Comparison of ENCODE assay signal across 1 cellular context in the genomic region with DNA sequence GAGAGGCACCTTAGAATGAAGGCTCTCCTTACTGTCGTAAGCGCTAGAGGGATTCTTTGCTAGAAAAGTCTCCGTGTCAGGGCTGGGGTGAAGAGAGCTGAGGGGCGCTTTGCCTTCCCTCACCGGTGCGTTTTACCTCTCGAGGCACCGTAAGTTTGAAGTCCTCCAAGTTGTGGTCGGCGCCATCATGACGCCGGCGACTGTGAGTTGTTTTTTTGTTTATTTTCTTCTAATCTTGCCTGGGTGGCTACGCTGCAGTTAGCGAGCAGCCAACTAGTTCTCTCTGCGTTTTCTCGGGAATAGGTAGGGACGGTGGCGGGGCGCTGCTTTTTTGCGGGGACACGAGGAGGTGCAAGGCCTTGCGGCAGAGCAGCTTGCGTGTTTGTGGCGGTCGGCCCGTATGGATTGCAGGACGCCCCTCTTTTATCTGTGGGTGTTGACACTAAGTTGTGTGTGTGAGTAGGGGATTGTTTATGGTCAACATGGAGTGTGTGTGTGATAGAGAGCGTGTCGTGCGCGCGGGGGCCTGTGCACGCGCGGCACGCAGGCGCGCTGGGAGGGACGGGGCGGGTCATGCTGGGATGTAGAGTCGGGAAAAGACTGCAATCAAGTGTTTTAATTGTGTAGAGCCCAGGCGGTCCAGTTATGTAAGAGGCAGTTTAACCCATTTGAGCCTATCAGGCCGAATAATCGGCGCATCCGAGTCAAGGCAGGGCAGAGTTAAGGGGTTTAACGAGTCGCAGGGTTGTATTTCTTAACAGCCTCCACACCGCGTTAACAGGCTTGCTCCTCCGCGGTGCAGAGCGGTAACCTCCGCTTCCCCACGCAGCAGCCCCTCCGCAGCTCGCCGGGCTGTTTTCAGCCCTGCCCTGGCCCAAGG.
TF ChIP-seq lines count a peak whose summit lies in the region.

No MANE protein-coding gene starts in this region.

TF ChIP-seq in HepG2, 621 proteins besides CTCF, POLR2A, EP300 and RAD21 (continued from another document and continues in another):
- TF ChIP-seq ZNF430 (CRISPR knock-in tag; IDR thresholded peaks at IDR 0.05) (no peak), HOXA9 (CRISPR knock-in tag; IDR thresholded peaks at IDR 0.05; ENCODE audit: borderline replicate concordance) (no peak), ZFP82 (CRISPR knock-in tag; IDR thresholded peaks at IDR 0.05; ENCODE audit: borderline replicate concordance) (no peak), ZNF343 (CRISPR knock-in tag; IDR thresholded peaks at IDR 0.05) (peak; percentile 95), FLYWCH1 (CRISPR knock-in tag; IDR thresholded peaks at IDR 0.05) (no peak), ARHGAP35 (CRISPR knock-in tag; IDR thresholded peaks at IDR 0.05; ENCODE audit: borderline replicate concordance) (no peak), KLF15 (CRISPR knock-in tag; IDR thresholded peaks at IDR 0.05; ENCODE audit: borderline replicate concordance) (no peak), HDAC1 (CRISPR knock-in tag; IDR thresholded peaks at IDR 0.05) (0 out of 2 replicates have a peak, but pooled peaks have one; percentile 41), TP53 (CRISPR knock-in tag; conservative IDR thresholded peaks at IDR 0.05) (no peak), ZKSCAN1 (IDR thresholded peaks at IDR 0.05; ENCODE audit: low read length) (no peak), CEBPG (CRISPR knock-in tag; IDR thresholded peaks at IDR 0.05) (no peak), TARDBP (CRISPR knock-in tag; IDR thresholded peaks at IDR 0.05) (no peak), SNRNP70 (IDR thresholded peaks at IDR 0.05; ENCODE audit: low read depth, low read length) (no peak), XRCC5 (optimal IDR thresholded peaks at IDR 0.05; ENCODE audit: low read length) (peak; percentile 5), KDM4B (CRISPR knock-in tag; IDR thresholded peaks at IDR 0.05) (no peak), THAP11 (CRISPR knock-in tag; IDR thresholded peaks at IDR 0.05) (no peak), ZNF431 (CRISPR knock-in tag; IDR thresholded peaks at IDR 0.05; ENCODE audit: borderline replicate concordance, low read depth) (0 out of 2 replicates have a peak, but pooled peaks have one; percentile 19), JUNB (CRISPR knock-in tag; IDR thresholded peaks at IDR 0.05; ENCODE audit: borderline replicate concordance) (no peak), TAF15 (IDR thresholded peaks at IDR 0.05; ENCODE audit: low read depth, low read length, poor library complexity, severe bottlenecking) (no peak), SRSF1 (optimal IDR thresholded peaks at IDR 0.05; ENCODE audit: low read depth, low read length) (no peak), ZNF670 (CRISPR knock-in tag; IDR thresholded peaks at IDR 0.05; ENCODE audit: borderline replicate concordance) (peak; percentile 75; the same call in 1 of the 2 replicates), BRD4 (CRISPR knock-in tag; IDR thresholded peaks at IDR 0.05) (no peak), ASH2L (IDR thresholded peaks at IDR 0.05; ENCODE audit: insufficient read length, low read depth, low read length) (peak; percentile 5), BORCS8-MEF2B (CRISPR knock-in tag; IDR thresholded peaks at IDR 0.05) (0 out of 2 replicates have a peak, but pooled peaks have one; percentile 27), TGIF2 (CRISPR knock-in tag; IDR thresholded peaks at IDR 0.05) (no peak), ZNF782 (CRISPR knock-in tag; IDR thresholded peaks at IDR 0.05; ENCODE audit: borderline replicate concordance) (no peak), ZKSCAN8 (CRISPR knock-in tag; IDR thresholded peaks at IDR 0.05; ENCODE audit: borderline replicate concordance) (no peak), FOXK2 (IDR thresholded peaks at IDR 0.05) (no peak), ZNF652 (CRISPR knock-in tag; IDR thresholded peaks at IDR 0.05; ENCODE audit: borderline replicate concordance, low read depth) (peak; percentile 63), KLF6 (CRISPR knock-in tag; IDR thresholded peaks at IDR 0.05) (no peak), FOXP1 (IDR thresholded peaks at IDR 0.05) (no peak), FOXP1 (CRISPR knock-in tag; IDR thresholded peaks at IDR 0.05) (no peak), ZNF382 (CRISPR knock-in tag; IDR thresholded peaks at IDR 0.05; ENCODE audit: borderline replicate concordance) (no peak), GABPB1 (CRISPR knock-in tag; IDR thresholded peaks at IDR 0.05) (0 out of 2 replicates have a peak, but pooled peaks have one; percentile 29), NFKB2 (CRISPR knock-in tag; IDR thresholded peaks at IDR 0.05; ENCODE audit: borderline replicate concordance) (no peak), ATM (IDR thresholded peaks at IDR 0.05; ENCODE audit: borderline replicate concordance) (no peak), DMAP1 (CRISPR knock-in tag; IDR thresholded peaks at IDR 0.05) (peak; percentile 42), SMAD1 (CRISPR knock-in tag; IDR thresholded peaks at IDR 0.05; ENCODE audit: borderline replicate concordance, low read depth) (no peak), EEA1 (CRISPR knock-in tag; IDR thresholded peaks at IDR 0.05; ENCODE audit: borderline replicate concordance) (peak; percentile 37; the same call in 1 of the 2 replicates), SSRP1 (CRISPR knock-in tag; IDR thresholded peaks at IDR 0.05) (no peak), ZNF460 (CRISPR knock-in tag; IDR thresholded peaks at IDR 0.05; ENCODE audit: borderline replicate concordance) (no peak), ZNF530 (CRISPR knock-in tag; IDR thresholded peaks at IDR 0.05; ENCODE audit: low read depth) (no peak), SAP130 (CRISPR knock-in tag; IDR thresholded peaks at IDR 0.05; ENCODE audit: low read depth) (no peak), FOXK1 (CRISPR knock-in tag; IDR thresholded peaks at IDR 0.05; ENCODE audit: borderline replicate concordance, low read depth) (no peak), TRIM24 (CRISPR knock-in tag; IDR thresholded peaks at IDR 0.05) (no peak), ZNF264 (CRISPR knock-in tag; IDR thresholded peaks at IDR 0.05) (no peak), SALL1 (CRISPR knock-in tag; IDR thresholded peaks at IDR 0.05) (peak; percentile 28; the same call in 1 of the 2 replicates)
- TF ChIP-seq, protein P1, sequence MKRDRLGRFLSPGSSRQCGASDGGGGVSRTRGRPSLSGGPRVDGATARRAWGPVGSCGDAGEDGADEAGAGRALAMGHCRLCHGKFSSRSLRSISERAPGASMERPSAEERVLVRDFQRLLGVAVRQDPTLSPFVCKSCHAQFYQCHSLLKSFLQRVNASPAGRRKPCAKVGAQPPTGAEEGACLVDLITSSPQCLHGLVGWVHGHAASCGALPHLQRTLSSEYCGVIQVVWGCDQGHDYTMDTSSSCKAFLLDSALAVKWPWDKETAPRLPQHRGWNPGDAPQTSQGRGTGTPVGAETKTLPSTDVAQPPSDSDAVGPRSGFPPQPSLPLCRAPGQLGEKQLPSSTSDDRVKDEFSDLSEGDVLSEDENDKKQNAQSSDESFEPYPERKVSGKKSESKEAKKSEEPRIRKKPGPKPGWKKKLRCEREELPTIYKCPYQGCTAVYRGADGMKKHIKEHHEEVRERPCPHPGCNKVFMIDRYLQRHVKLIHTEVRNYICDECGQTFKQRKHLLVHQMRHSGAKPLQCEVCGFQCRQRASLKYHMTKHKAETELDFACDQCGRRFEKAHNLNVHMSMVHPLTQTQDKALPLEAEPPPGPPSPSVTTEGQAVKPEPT (CRISPR knock-in tag; IDR thresholded peaks at IDR 0.05; ENCODE audit: low read depth): no peak
- TF ChIP-seq, protein P2, sequence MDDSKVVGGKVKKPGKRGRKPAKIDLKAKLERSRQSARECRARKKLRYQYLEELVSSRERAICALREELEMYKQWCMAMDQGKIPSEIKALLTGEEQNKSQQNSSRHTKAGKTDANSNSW (CRISPR knock-in tag; IDR thresholded peaks at IDR 0.05; ENCODE audit: borderline replicate concordance): no peak
- TF ChIP-seq, protein P3, sequence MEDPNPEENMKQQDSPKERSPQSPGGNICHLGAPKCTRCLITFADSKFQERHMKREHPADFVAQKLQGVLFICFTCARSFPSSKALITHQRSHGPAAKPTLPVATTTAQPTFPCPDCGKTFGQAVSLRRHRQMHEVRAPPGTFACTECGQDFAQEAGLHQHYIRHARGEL (CRISPR knock-in tag; IDR thresholded peaks at IDR 0.05): no peak
- TF ChIP-seq, protein P4, sequence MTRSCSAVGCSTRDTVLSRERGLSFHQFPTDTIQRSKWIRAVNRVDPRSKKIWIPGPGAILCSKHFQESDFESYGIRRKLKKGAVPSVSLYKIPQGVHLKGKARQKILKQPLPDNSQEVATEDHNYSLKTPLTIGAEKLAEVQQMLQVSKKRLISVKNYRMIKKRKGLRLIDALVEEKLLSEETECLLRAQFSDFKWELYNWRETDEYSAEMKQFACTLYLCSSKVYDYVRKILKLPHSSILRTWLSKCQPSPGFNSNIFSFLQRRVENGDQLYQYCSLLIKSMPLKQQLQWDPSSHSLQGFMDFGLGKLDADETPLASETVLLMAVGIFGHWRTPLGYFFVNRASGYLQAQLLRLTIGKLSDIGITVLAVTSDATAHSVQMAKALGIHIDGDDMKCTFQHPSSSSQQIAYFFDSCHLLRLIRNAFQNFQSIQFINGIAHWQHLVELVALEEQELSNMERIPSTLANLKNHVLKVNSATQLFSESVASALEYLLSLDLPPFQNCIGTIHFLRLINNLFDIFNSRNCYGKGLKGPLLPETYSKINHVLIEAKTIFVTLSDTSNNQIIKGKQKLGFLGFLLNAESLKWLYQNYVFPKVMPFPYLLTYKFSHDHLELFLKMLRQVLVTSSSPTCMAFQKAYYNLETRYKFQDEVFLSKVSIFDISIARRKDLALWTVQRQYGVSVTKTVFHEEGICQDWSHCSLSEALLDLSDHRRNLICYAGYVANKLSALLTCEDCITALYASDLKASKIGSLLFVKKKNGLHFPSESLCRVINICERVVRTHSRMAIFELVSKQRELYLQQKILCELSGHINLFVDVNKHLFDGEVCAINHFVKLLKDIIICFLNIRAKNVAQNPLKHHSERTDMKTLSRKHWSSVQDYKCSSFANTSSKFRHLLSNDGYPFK (CRISPR knock-in tag; IDR thresholded peaks at IDR 0.05; ENCODE audit: borderline replicate concordance): no peak
- TF ChIP-seq, protein P5, sequence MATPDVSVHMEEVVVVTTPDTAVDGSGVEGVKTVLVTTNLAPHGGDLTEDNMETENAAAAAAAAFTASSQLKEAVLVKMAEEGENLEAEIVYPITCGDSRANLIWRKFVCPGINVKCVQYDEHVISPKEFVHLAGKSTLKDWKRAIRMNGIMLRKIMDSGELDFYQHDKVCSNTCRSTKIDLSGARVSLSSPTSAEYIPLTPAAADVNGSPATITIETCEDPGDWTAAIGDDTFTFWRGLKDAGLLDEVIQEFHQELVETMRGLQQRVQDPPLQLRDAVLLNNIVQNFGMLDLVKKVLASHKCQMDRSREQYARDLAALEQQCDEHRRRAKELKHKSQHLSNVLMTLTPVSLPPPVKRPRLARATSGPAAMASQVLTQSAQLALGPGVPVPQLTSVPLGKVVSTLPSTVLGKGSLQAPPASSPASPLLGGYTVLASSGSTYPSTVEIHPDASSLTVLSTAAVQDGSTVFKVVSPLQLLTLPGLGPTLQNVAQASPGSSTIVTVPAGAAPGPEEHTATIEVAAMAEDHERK (CRISPR knock-in tag; IDR thresholded peaks at IDR 0.05; ENCODE audit: low read depth): no peak
- TF ChIP-seq, protein P6, sequence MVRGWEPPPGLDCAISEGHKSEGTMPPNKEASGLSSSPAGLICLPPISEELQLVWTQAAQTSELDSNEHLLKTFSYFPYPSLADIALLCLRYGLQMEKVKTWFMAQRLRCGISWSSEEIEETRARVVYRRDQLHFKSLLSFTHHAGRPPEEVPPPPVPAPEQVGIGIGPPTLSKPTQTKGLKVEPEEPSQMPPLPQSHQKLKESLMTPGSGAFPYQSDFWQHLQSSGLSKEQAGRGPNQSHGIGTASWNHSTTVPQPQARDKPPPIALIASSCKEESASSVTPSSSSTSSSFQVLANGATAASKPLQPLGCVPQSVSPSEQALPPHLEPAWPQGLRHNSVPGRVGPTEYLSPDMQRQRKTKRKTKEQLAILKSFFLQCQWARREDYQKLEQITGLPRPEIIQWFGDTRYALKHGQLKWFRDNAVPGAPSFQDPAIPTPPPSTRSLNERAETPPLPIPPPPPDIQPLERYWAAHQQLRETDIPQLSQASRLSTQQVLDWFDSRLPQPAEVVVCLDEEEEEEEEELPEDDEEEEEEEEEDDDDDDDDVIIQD (CRISPR knock-in tag; IDR thresholded peaks at IDR 0.05; ENCODE audit: low read depth): no peak
- TF ChIP-seq, protein P7, sequence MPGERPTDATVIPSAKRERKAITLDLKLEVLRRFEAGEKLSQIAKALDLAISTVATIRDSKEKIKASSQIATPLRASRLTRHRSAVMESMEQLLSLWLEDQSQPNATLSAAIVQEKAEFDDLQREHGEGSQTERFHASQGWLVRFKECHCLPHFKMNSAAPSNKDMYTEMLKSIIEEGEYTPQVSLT (CRISPR knock-in tag; IDR thresholded peaks at IDR 0.05; ENCODE audit: borderline replicate concordance, low read depth): no peak
- TF ChIP-seq, protein P8, sequence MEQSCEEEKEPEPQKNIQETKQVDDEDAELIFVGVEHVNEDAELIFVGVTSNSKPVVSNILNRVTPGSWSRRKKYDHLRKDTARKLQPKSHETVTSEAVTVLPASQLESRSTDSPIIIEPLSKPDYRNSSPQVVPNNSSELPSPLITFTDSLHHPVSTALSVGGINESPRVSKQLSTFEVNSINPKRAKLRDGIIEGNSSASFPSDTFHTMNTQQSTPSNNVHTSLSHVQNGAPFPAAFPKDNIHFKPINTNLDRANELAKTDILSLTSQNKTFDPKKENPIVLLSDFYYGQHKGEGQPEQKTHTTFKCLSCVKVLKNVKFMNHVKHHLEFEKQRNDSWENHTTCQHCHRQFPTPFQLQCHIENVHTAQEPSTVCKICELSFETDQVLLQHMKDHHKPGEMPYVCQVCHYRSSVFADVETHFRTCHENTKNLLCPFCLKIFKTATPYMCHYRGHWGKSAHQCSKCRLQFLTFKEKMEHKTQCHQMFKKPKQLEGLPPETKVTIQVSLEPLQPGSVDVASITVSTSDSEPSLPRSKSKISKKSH (CRISPR knock-in tag; IDR thresholded peaks at IDR 0.05; ENCODE audit: borderline replicate concordance): no peak; the same call in 1 of the 2 replicates
- TF ChIP-seq, protein P9, sequence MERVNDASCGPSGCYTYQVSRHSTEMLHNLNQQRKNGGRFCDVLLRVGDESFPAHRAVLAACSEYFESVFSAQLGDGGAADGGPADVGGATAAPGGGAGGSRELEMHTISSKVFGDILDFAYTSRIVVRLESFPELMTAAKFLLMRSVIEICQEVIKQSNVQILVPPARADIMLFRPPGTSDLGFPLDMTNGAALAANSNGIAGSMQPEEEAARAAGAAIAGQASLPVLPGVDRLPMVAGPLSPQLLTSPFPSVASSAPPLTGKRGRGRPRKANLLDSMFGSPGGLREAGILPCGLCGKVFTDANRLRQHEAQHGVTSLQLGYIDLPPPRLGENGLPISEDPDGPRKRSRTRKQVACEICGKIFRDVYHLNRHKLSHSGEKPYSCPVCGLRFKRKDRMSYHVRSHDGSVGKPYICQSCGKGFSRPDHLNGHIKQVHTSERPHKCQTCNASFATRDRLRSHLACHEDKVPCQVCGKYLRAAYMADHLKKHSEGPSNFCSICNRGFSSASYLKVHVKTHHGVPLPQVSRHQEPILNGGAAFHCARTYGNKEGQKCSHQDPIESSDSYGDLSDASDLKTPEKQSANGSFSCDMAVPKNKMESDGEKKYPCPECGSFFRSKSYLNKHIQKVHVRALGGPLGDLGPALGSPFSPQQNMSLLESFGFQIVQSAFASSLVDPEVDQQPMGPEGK (CRISPR knock-in tag; IDR thresholded peaks at IDR 0.05): no peak
- TF ChIP-seq, protein P10, sequence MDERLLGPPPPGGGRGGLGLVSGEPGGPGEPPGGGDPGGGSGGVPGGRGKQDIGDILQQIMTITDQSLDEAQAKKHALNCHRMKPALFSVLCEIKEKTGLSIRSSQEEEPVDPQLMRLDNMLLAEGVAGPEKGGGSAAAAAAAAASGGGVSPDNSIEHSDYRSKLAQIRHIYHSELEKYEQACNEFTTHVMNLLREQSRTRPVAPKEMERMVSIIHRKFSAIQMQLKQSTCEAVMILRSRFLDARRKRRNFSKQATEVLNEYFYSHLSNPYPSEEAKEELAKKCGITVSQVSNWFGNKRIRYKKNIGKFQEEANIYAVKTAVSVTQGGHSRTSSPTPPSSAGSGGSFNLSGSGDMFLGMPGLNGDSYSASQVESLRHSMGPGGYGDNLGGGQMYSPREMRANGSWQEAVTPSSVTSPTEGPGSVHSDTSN (CRISPR knock-in tag; IDR thresholded peaks at IDR 0.05): no peak
